21 cellular contexts compared by ENCODE assay signal in the genomic region with DNA sequence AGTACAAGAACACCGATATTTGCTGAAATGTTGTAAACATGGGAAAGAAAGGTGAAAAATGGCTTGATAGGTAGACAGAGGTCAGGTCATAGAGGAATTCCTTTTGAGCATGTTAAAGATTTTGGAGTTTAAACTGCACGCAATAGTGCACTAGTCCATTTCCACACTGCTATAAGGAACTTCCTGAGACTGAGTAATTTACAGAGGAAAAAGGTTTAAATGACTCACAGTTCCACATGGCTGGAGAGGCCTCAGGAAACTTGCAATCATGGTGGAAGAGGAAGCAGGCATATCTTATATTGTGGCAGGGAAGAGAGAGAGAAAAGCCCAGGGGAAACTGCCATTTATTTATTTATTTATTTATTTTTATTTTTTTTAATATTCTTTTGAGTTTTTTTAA. TPM values are rescaled to one million over a fixed set of nuclear protein-coding genes. Genes with fewer than 3 reads are reported as not detected.
DNase-seq lines count a peak whose midpoint lies in the region; ATAC-seq, FAIRE-seq and TF ChIP-seq lines count a peak whose summit lies in the region.
"Had no signal": no experiment of that assay in that cellular context is flagged by ENCODE, and none has a peak within 500 bp of the region (broad histone marks: within the 10 kb centered on the region; RNA-seq: fewer than 3 reads in every experiment).

No MANE protein-coding gene starts in this region.

- no peaks in the 10 kb centered on the region for H4K20me1 ChIP-seq in endothelial cell of umbilical vein (replicated peaks; ENCODE audit: control insufficient read depth, extremely low read depth, insufficient read depth, low read length)
- H4K20me1 ChIP-seq: BLaER1 treated with 17β-estradiol and CSF1 and Interleukin-3, amounts not matched to agents 10 nM and 100 nM had no signal

- POLR2A ChIA-PET in endothelial cell of umbilical vein (lab: Charles Lee) = no interaction called here

- BruUV-seq in endothelial cell of umbilical vein (replicated peaks; lab: Mats Ljungman, UMichigan) = no TSS peak

- DNase-seq in SIG-M5 treated with dmso at 0.1 percent for 504 hours (lab: John Stamatoyannopoulos, UW; ENCODE audit: unreplicated experiment) (peak; percentile 2), SIG-M5 (lab: John Stamatoyannopoulos, UW) (no peak), SKM-1 treated with dmso at 0.1 percent for 144 hours (lab: John Stamatoyannopoulos, UW; ENCODE audit: unreplicated experiment) (peak; percentile 61), endothelial cell of umbilical vein (ENCODE audit: low read depth, low spot score) (no peak), mucosa of descending colon (no peak), GM19240 (ENCODE audit: insufficient read length, low spot score) (no peak)
- DNase-seq: AML-193; Calu3; CD4-positive, alpha-beta T cell; DMS 273 treated with DMSO at 0.1 percent for 48 hours had no signal

- ATAC-seq in mucosa of descending colon = no peak
- no peak for ATAC-seq in GM21367 (IDR thresholded peaks at IDR 0.05; ENCODE audit: unreplicated experiment)

- H3K9me1 ChIP-seq in endothelial cell of umbilical vein (replicated peaks; ENCODE audit: control insufficient read depth, extremely low read depth, insufficient read depth, low read length) = no peaks in the 10 kb centered on the region

- dilution Hi-C loops in endothelial cell of umbilical vein (cut with MboI; ENCODE audit: extremely low pct_ligation_motif_present, low sequenced_read_pairs) = no loop called here

- peak; percentile 88 for FAIRE-seq in endothelial cell of umbilical vein (lab: Jason Lieb, UNC)
- FAIRE-seq: GM12891, H1 had no signal

- peaks cover 0 to 2% of the 10 kb centered on the region in 2 experiments for H3K27me3 ChIP-seq in endothelial cell of umbilical vein (ENCODE audit: control insufficient read depth in 2 of 2, insufficient read depth in 2 of 2, low read length in 2 of 2)
- H3K27me3 ChIP-seq: BLaER1 treated with 17β-estradiol and CSF1 and Interleukin-3, amounts not matched to agents 10 nM and 100 nM had no signal

- TF ChIP-seq POLR2A in endothelial cell of umbilical vein (IDR thresholded peaks at IDR 0.05; ENCODE audit: low read depth, low read length) = no peak

- H3K9ac ChIP-seq in endothelial cell of umbilical vein (replicated peaks; ENCODE audit: extremely low read depth, insufficient read depth, low read length) = no peak overlapping the region
- H3K9ac ChIP-seq: BLaER1 treated with 17β-estradiol and CSF1 and Interleukin-3, amounts not matched to agents 10 nM and 100 nM had no signal

- TF ChIP-seq CTCF in endothelial cell of umbilical vein (IDR thresholded peaks at IDR 0.05; ENCODE audit: extremely low read depth in 1 of 2, insufficient read depth in 1 of 2, low read depth in 1 of 2, low read length in 2 of 2) = no peak
- TF ChIP-seq CTCF in mucosa of descending colon (IDR thresholded peaks at IDR 0.05) = no peak

- H3K36me3 ChIP-seq in endothelial cell of umbilical vein (ENCODE audit: control insufficient read depth in 2 of 2, extremely low read depth in 1 of 2, insufficient read depth in 2 of 2, low read length in 2 of 2) (no peaks in the 10 kb centered on the region), mucosa of descending colon (ENCODE audit: low read depth) (no peaks in the 10 kb centered on the region)
- H3K36me3 ChIP-seq: BLaER1 treated with 17β-estradiol and CSF1 and Interleukin-3, amounts not matched to agents 10 nM and 100 nM; HAP-1 had no signal

- H3K4me1 ChIP-seq in endothelial cell of umbilical vein (ENCODE audit: control insufficient read depth, extremely low read depth, insufficient read depth, low read length) (no peaks in the 10 kb centered on the region), mucosa of descending colon (ENCODE audit: low read depth) (no peaks in the 10 kb centered on the region)
- H3K4me1 ChIP-seq: BLaER1 treated with 17β-estradiol and CSF1 and Interleukin-3, amounts not matched to agents 10 nM and 100 nM; HAP-1 had no signal

- H3K27ac ChIP-seq in endothelial cell of umbilical vein (ENCODE audit: insufficient read depth, low read depth, low read length) = no peak overlapping the region
- H3K27ac ChIP-seq: 22Rv1; BLaER1 treated with 17β-estradiol and CSF1 and Interleukin-3, amounts not matched to agents 10 nM and 100 nM had no signal

- H3K79me2 ChIP-seq in endothelial cell of umbilical vein (ENCODE audit: control insufficient read depth, insufficient read depth, low read length) = no peaks in the 10 kb centered on the region

- H3K4me3 ChIP-seq in endothelial cell of umbilical vein (replicated peaks in 1 of 3; ENCODE audit: insufficient read depth in 1 of 3, low read depth in 1 of 3, low read length in 3 of 3) (no peak overlapping the region), mucosa of descending colon (no peak overlapping the region)
- H3K4me3 ChIP-seq: BLaER1 treated with 17β-estradiol and CSF1 and Interleukin-3, amounts not matched to agents 10 nM and 100 nM; HAP-1 had no signal

- intact Hi-C loops in endothelial cell of umbilical vein (cut with micrococcal nuclease) (no loop called here), mucosa of descending colon (cut with DNase I, micrococcal nuclease) (no loop called here)

- H3K9me3 ChIP-seq in endothelial cell of umbilical vein (replicated peaks; ENCODE audit: control insufficient read depth, insufficient read depth, low read length) (no peaks in the 10 kb centered on the region), mucosa of descending colon (no peaks in the 10 kb centered on the region)
- H3K9me3 ChIP-seq: HAP-1 had no signal

- no peak overlapping the region for H3K4me2 ChIP-seq in endothelial cell of umbilical vein (ENCODE audit: insufficient read depth, low read length)
- H3K4me2 ChIP-seq: BLaER1 treated with 17β-estradiol and CSF1 and Interleukin-3, amounts not matched to agents 10 nM and 100 nM had no signal

- H2AFZ ChIP-seq in endothelial cell of umbilical vein (ENCODE audit: low read depth, low read length) = no peak overlapping the region

- CTCF ChIA-PET in endothelial cell of umbilical vein (lab: Charles Lee) = no interaction called here

TF ChIP-seq in endothelial cell of umbilical vein, 7 proteins besides CTCF, POLR2A, EP300 and RAD21:
- TF ChIP-seq FOS (IDR thresholded peaks at IDR 0.05; ENCODE audit: borderline replicate concordance, insufficient read depth, low read length) = peak; percentile 58
- TF ChIP-seq GATA2 (IDR thresholded peaks at IDR 0.05; ENCODE audit: insufficient read depth, insufficient read length, low read depth, low read length) = no peak

RNA-seq across cellular contexts. Expression of a gene that starts 5.0 kb away (rescaled TPM):
- total RNA-seq in endothelial cell of umbilical vein (not detected in 2 replicates), mucosa of descending colon (not detected)
- not detected in 2 replicates for polyA plus RNA-seq in endothelial cell of umbilical vein
- polyA plus RNA-seq in endothelial cell of umbilical vein (2011; cell fraction: cytosol; rRNA removed) = not detected in 2 replicates
- polyA plus RNA-seq in endothelial cell of umbilical vein (2011; cell fraction: nucleus; rRNA removed) = not detected in 2 replicates
- polyA plus RNA-seq in endothelial cell of umbilical vein (2012) = not detected in 2 replicates
- not detected in 2 replicates for polyA minus RNA-seq in endothelial cell of umbilical vein
- polyA minus RNA-seq in endothelial cell of umbilical vein (2011; cell fraction: cytosol; rRNA and poly(A)+ RNA removed) = not detected
- polyA minus RNA-seq in endothelial cell of umbilical vein (2011; cell fraction: nucleus; rRNA and poly(A)+ RNA removed) = not detected in 2 replicates
- total RNA-seq: A673; Calu3; CD4-positive, alpha-beta T cell; Daoy; G401; H1; HT1080 had no signal
- polyA plus RNA-seq: H1, IgD-negative memory B cell had no signal

RNA-seq across cellular contexts. Expression of a gene that starts 12.3 kb away (rescaled TPM):
- total RNA-seq in endothelial cell of umbilical vein = not detected in 2 replicates
- polyA plus RNA-seq in endothelial cell of umbilical vein = not detected in 2 replicates
- not detected in 2 replicates for polyA plus RNA-seq in endothelial cell of umbilical vein (2011; cell fraction: cytosol; rRNA removed)
- not detected in 2 replicates for polyA plus RNA-seq in endothelial cell of umbilical vein (2011; cell fraction: nucleus; rRNA removed)
- not detected in 2 replicates for polyA plus RNA-seq in endothelial cell of umbilical vein (2012)
- not detected in 2 replicates for polyA minus RNA-seq in endothelial cell of umbilical vein
- not detected for polyA minus RNA-seq in endothelial cell of umbilical vein (2011; cell fraction: cytosol; rRNA and poly(A)+ RNA removed)
- polyA minus RNA-seq in endothelial cell of umbilical vein (2011; cell fraction: nucleus; rRNA and poly(A)+ RNA removed) = not detected in 2 replicates
- total RNA-seq in mucosa of descending colon = under 1 TPM in 1 of 3 donors, not detected in 2; 0.06 TPM
- total RNA-seq: A673; Calu3; CD4-positive, alpha-beta T cell; Daoy; G401; H1; HT1080 had no signal
- polyA plus RNA-seq: H1, IgD-negative memory B cell had no signal

RNA-seq across cellular contexts. Expression of a gene that starts 25.9 kb away (rescaled TPM):
- not detected in 2 replicates for total RNA-seq in endothelial cell of umbilical vein
- not detected in 2 replicates for polyA plus RNA-seq in endothelial cell of umbilical vein
- polyA plus RNA-seq in endothelial cell of umbilical vein (2011; cell fraction: cytosol; rRNA removed) = not detected in 2 replicates
- not detected in 2 replicates for polyA plus RNA-seq in endothelial cell of umbilical vein (2011; cell fraction: nucleus; rRNA removed)
- polyA plus RNA-seq in endothelial cell of umbilical vein (2012) = not detected in 2 replicates
- polyA minus RNA-seq in endothelial cell of umbilical vein = not detected in 2 replicates
- polyA minus RNA-seq in endothelial cell of umbilical vein (2011; cell fraction: cytosol; rRNA and poly(A)+ RNA removed) = not detected
- not detected in 2 replicates for polyA minus RNA-seq in endothelial cell of umbilical vein (2011; cell fraction: nucleus; rRNA and poly(A)+ RNA removed)
- not detected for total RNA-seq in mucosa of descending colon
- total RNA-seq: A673; Calu3; CD4-positive, alpha-beta T cell; Daoy; G401; H1; HT1080 had no signal
- polyA plus RNA-seq: H1, IgD-negative memory B cell had no signal

RNA-seq across cellular contexts. Expression of a gene that starts 41.8 kb away (rescaled TPM):
- 0.31 and 1.2 TPM in 2 replicates for total RNA-seq in endothelial cell of umbilical vein
- polyA plus RNA-seq in endothelial cell of umbilical vein = 0.08 and 0.18 TPM in 2 replicates
- polyA plus RNA-seq in endothelial cell of umbilical vein (2011; cell fraction: cytosol; rRNA removed) = not detected in 2 replicates
- 0.57 and 0.59 TPM in 2 replicates for polyA plus RNA-seq in endothelial cell of umbilical vein (2011; cell fraction: nucleus; rRNA removed)
- not detected in 2 replicates for polyA plus RNA-seq in endothelial cell of umbilical vein (2012)
- polyA minus RNA-seq in endothelial cell of umbilical vein = 3.8 and 4.5 TPM in 2 replicates
- not detected for polyA minus RNA-seq in endothelial cell of umbilical vein (2011; cell fraction: cytosol; rRNA and poly(A)+ RNA removed)
- 8.1 and 9.8 TPM in 2 replicates for polyA minus RNA-seq in endothelial cell of umbilical vein (2011; cell fraction: nucleus; rRNA and poly(A)+ RNA removed)
- 1 to 10 TPM in 1 of 3 donors, under 1 TPM in 2; 0.28 to 2.1 (median 0.53) TPM for total RNA-seq in mucosa of descending colon
- total RNA-seq: A673; Calu3; CD4-positive, alpha-beta T cell; Daoy; G401; H1; HT1080 had no signal
- polyA plus RNA-seq: IgD-negative memory B cell had no signal

RNA-seq across cellular contexts. Expression of a gene that starts 51.0 kb away (rescaled TPM):
- total RNA-seq in endothelial cell of umbilical vein (0.27 and 0.46 TPM in 2 replicates), mucosa of descending colon (under 1 TPM; 0.28 to 0.69 (median 0.29) TPM)
- 0.06 and 0.21 TPM in 2 replicates for polyA plus RNA-seq in endothelial cell of umbilical vein
- polyA plus RNA-seq in endothelial cell of umbilical vein (2011; cell fraction: cytosol; rRNA removed) = not detected in 2 replicates
- polyA plus RNA-seq in endothelial cell of umbilical vein (2011; cell fraction: nucleus; rRNA removed) = 0.40 and 0.42 TPM in 2 replicates
- not detected in 2 replicates for polyA plus RNA-seq in endothelial cell of umbilical vein (2012)
- 4.5 and 4.6 TPM in 2 replicates for polyA minus RNA-seq in endothelial cell of umbilical vein
- polyA minus RNA-seq in endothelial cell of umbilical vein (2011; cell fraction: cytosol; rRNA and poly(A)+ RNA removed) = not detected
- 4.9 and 7.9 TPM in 2 replicates for polyA minus RNA-seq in endothelial cell of umbilical vein (2011; cell fraction: nucleus; rRNA and poly(A)+ RNA removed)
- total RNA-seq: A673; CD4-positive, alpha-beta T cell; Daoy; HT1080 had no signal
- polyA plus RNA-seq: IgD-negative memory B cell had no signal

Comparison
In these comparisons a context has a peak if more than half of its experiments do, and no peak if none do; other contexts are left out.
1. DNase-seq: peak in SIG-M5 treated with dmso at 0.1 percent for 504 hours (single experiment) and SKM-1 treated with dmso at 0.1 percent for 144 hours (single experiment); none in SIG-M5 (single experiment), endothelial cell of umbilical vein (single experiment), mucosa of descending colon (0 of 3) and GM19240 (single experiment).